Comparison of ENCODE assay signal across 13 cellular contexts in the genomic region with DNA sequence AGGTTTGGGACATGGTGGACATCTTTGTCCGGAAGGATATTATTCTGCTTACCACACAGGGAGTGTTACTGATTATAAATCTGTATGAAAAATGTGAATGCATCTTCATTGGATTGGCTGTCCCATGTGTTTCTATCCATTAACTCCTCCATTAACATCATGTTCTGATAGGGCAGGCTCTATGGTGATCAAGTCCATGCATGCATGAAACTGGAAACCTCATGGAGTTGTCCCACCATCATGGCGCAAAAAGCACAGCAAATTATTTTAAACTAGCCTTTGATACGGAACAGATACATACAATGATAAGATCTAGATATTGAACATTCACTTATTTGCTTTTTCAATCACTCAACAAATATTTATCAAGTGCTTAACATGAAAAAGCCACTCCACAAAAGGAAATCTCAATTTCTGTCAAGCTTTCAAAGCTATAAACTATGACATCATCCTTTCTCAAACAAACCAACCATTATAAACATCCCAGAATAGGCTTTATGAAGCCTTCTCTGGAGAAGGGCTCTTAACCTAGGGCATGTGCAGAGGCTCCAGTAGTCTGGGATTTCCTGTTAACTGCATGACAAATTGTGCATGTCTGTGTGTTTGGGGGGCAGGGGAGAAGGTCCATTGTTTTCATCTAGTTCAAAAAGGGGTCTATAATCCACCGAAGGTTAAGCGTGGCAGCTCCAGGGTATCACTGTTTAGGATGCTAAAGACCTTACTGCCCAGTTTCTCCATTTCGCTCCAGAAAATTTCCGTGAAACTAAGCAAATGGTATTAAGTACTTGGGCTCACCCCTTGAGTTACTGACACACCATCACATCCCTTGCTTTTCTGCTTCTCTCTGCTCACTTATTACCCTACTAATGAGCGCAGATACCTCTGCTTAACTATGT. TPM values are rescaled to one million over a fixed set of nuclear protein-coding genes. Genes with fewer than 3 reads are reported as not detected.
DNase-seq lines count a peak whose midpoint lies in the region; ATAC-seq, FAIRE-seq and TF ChIP-seq lines count a peak whose summit lies in the region.
"Had no signal": no experiment of that assay in that cellular context is flagged by ENCODE, and none has a peak within 500 bp of the region (broad histone marks: within the 10 kb centered on the region; RNA-seq: fewer than 3 reads in every experiment).

No MANE protein-coding gene starts in this region.

- H3K27me3 Mint-ChIP-seq in astrocyte (ENCODE audit: low read depth, unreplicated experiment) = no peaks in the 10 kb centered on the region

- no peak overlapping the region for H3K27ac ChIP-seq in astrocyte (ENCODE audit: low read depth, low read length)
- H3K27ac ChIP-seq: BLaER1 had no signal

- H4K20me1 ChIP-seq in astrocyte (ENCODE audit: insufficient read depth, low read length) = no peaks in the 10 kb centered on the region
- H4K20me1 ChIP-seq: BLaER1 had no signal

- TF ChIP-seq CTCF in astrocyte (IDR thresholded peaks at IDR 0.05; ENCODE audit: insufficient read depth, low read depth, low read length) = no peak
- no peak for TF ChIP-seq CTCF in mucosa of descending colon (IDR thresholded peaks at IDR 0.05)

- ATAC-seq in mucosa of descending colon (peak; percentile 70), GM18505 (IDR thresholded peaks at IDR 0.05; ENCODE audit: unreplicated experiment) (no peak), sciatic nerve (no peak)

- no peak for TF ChIP-seq POLR2A in GM18505 (IDR thresholded peaks at IDR 0.05; ENCODE audit: borderline replicate concordance, extremely low read depth, insufficient read depth, insufficient read length)

- H3K4me2 ChIP-seq in astrocyte (ENCODE audit: low read length) = no peak overlapping the region
- H3K4me2 ChIP-seq: BLaER1 had no signal

- H3K36me3 Mint-ChIP-seq in astrocyte (ENCODE audit: low read depth, unreplicated experiment) = no peaks in the 10 kb centered on the region

- H3K9me3 ChIP-seq in astrocyte (ENCODE audit: insufficient read depth, low read depth, low read length) = no peaks in the 10 kb centered on the region
- H3K9me3 ChIP-seq in mucosa of descending colon = peaks cover 5% of the 10 kb centered on the region
- H3K9me3 ChIP-seq: ascending aorta, BLaER1 had no signal

- peaks cover 3% of the 10 kb centered on the region for H3K4me1 ChIP-seq in astrocyte (ENCODE audit: insufficient read depth, low read length)
- H3K4me1 ChIP-seq in mucosa of descending colon (ENCODE audit: low read depth) = peaks cover 4% of the 10 kb centered on the region
- H3K4me1 ChIP-seq: BLaER1 had no signal

- no peaks in the 10 kb centered on the region for H3K79me2 ChIP-seq in astrocyte (ENCODE audit: insufficient read depth, low read length)

- no peak overlapping the region for H2AFZ ChIP-seq in astrocyte (ENCODE audit: low read depth, low read length)

- DNase-seq in DMS53 (lab: John Stamatoyannopoulos, UW) (peak; percentile 96), NCI-H1092 (lab: John Stamatoyannopoulos, UW) (peak; percentile 49), astrocyte (ENCODE audit: low read depth) (peak; percentile 18), mucosa of descending colon (no peak), RPMI8226 (no peak), sciatic nerve (ENCODE audit: low spot score) (no peak)
- DNase-seq in stimulated activated CD8-positive, alpha-beta memory T cell treated with anti-CD3 and anti-CD28 coated beads, Interleukin-4, amount 100 ng/mL, for 48 hours = no peak
- DNase-seq: activated gamma-delta T cell treated with Interleukin-2 at 50 U/mL for 16 hours, NCI-H1436 had no signal

- H3K9me3 Mint-ChIP-seq in astrocyte (ENCODE audit: unreplicated experiment) = peaks cover 2% of the 10 kb centered on the region

- no peak for FAIRE-seq in astrocyte (lab: Jason Lieb, UNC)
- FAIRE-seq: islet of Langerhans had no signal

- no peaks in the 10 kb centered on the region for H3K27me3 ChIP-seq in astrocyte (ENCODE audit: insufficient read depth, low read length)
- H3K27me3 ChIP-seq: ascending aorta, BLaER1 had no signal

- no peak overlapping the region for H3K4me3 Mint-ChIP-seq in astrocyte (ENCODE audit: unreplicated experiment)

- intact Hi-C loops in mucosa of descending colon (cut with DNase I, micrococcal nuclease) = no loop called here
- intact Hi-C loops in sciatic nerve (cut with DNase I) = no loop called here

- H3K36me3 ChIP-seq in astrocyte (ENCODE audit: insufficient read depth, low read length) = no peaks in the 10 kb centered on the region
- no peaks in the 10 kb centered on the region for H3K36me3 ChIP-seq in mucosa of descending colon (ENCODE audit: low read depth)
- H3K36me3 ChIP-seq: ascending aorta, BLaER1 had no signal

- H3K4me1 Mint-ChIP-seq in astrocyte (ENCODE audit: low read depth, unreplicated experiment) = peaks cover 20% of the 10 kb centered on the region

- no peak overlapping the region for H3K27ac Mint-ChIP-seq in astrocyte (ENCODE audit: unreplicated experiment)

- H3K4me3 ChIP-seq in astrocyte (ENCODE audit: insufficient read depth, low read depth, low read length) = no peak overlapping the region
- no peak overlapping the region for H3K4me3 ChIP-seq in mucosa of descending colon
- H3K4me3 ChIP-seq: ascending aorta, BLaER1 had no signal

- no peak overlapping the region for H3K9ac ChIP-seq in astrocyte (ENCODE audit: low read length)
- H3K9ac ChIP-seq: BLaER1 had no signal

RNA-seq across cellular contexts. Expression of a gene that starts 46.1 kb away (rescaled TPM):
- total RNA-seq in astrocyte (139 and 141 TPM in 2 replicates), mucosa of descending colon (10 to 100 TPM in 2 of 3 donors, 1 to 10 TPM in 1; 5.2 to 59.3 (median 43.9) TPM), sciatic nerve (128 TPM)

Comparison
In these comparisons a context has a peak if more than half of its experiments do, and no peak if none do; other contexts are left out.
1. DNase-seq: peak in DMS53 (single experiment), NCI-H1092 (single experiment) and astrocyte (single experiment); none in mucosa of descending colon (0 of 3), stimulated activated CD8-positive, alpha-beta memory T cell treated with anti-CD3 and anti-CD28 coated beads, Interleukin-4, amount 100 ng/mL, for 48 hours (single experiment), RPMI8226 (single experiment) and sciatic nerve (single experiment).